ENCODE assay signal across 21 cellular contexts in the genomic region with DNA sequence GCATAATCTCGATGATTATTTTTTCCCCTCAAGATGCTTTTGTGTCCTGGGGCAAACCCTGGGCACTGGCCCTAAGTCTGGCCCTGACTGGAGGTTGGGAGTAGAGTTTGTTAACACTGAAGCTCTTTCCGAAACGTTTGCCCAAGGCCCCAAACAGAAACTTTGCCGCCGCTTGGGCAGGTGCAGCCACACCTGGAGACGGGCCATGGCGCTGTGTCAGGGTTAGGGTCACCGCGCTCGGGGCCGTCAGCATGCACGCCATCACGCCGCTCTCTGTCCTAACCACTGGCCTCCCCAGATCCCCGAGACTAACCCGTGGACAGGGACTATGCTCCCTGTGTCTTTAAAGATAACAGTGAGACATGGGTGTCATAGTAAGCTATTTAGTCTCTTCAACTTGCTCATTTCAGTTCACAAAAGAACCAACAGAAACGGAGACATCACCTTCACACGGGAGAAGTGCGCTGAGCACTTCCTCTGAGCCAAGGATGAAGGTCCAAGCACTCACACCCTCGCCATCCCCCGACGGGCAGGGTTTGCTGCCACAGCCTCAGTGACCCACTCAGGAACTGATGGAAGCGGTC.
"Had no signal": no experiment of that assay in that cellular context is flagged by ENCODE, and none has a peak within 500 bp of the region (broad histone marks: within the 10 kb centered on the region; RNA-seq: fewer than 3 reads in every experiment).

No MANE protein-coding gene starts in this region.

- H3K9me3 Mint-ChIP-seq: activated CD4-positive, alpha-beta memory T cell treated with anti-CD3 and anti-CD28 coated beads, Interleukin-2, amount 10 ng/mL, durations not matched to agents 7 days and 5 days; activated naive CD8-positive, alpha-beta T cell treated with anti-CD3 and anti-CD28 coated beads, Interleukin-2, amount 50 U/mL, for 24 hours; activated T-helper 1 cell treated with anti-CD3 and anti-CD28 coated beads, Interleukin-12 subunit alpha, Interleukin-12 subunit beta, Interleukin-2, Interleukin-4 antibody, amounts not matched to agents 30 ng/mL and 10 ng/mL and 1 ng/mL, durations not matched to agents 14 hours and 24 hours and 36 hours; T-helper 1 cell treated with Interleukin-12 subunit alpha and Interleukin-12 subunit beta and Interleukin-4 antibody, amounts not matched to agents 30 μg/mL and 1 μg/mL, for 36 hours had no signal

- H3K27me3 Mint-ChIP-seq: activated CD8-positive, alpha-beta memory T cell treated with anti-CD3 and anti-CD28 coated beads, Interleukin-2, amount 10 ng/mL, durations not matched to agents 7 days and 5 days; activated naive CD8-positive, alpha-beta T cell treated with anti-CD3 and anti-CD28 coated beads, Interleukin-2, amount 50 U/mL, for 24 hours had no signal

- H3K4me1 ChIP-seq: heart right ventricle, transverse colon had no signal

- H3K27me3 ChIP-seq: brain microvascular endothelial cell, transverse colon had no signal

- H3K9me3 ChIP-seq: mucosa of descending colon, transverse colon had no signal

- H3K36me3 Mint-ChIP-seq: activated CD8-positive, alpha-beta memory T cell treated with anti-CD3 and anti-CD28 coated beads, Interleukin-2, amount 10 ng/mL, durations not matched to agents 7 days and 5 days had no signal

- DNase-seq: activated CD4-positive, alpha-beta memory T cell treated with anti-CD3 and anti-CD28 coated beads, Interleukin-2, amount 10 ng/mL, durations not matched to agents 7 days and 5 days; activated CD4-positive, alpha-beta T cell treated with anti-CD3 and anti-CD28 coated beads for 4 hours; activated CD8-positive, alpha-beta memory T cell treated with anti-CD3 and anti-CD28 coated beads, Interleukin-2, amount 10 ng/mL, durations not matched to agents 7 days and 5 days; activated gamma-delta T cell; activated naive CD4-positive, alpha-beta T cell treated with anti-CD3 and anti-CD28 coated beads, Interleukin-2, amount 50 U/mL, for 16 hours; activated naive CD8-positive, alpha-beta T cell treated with anti-CD3 and anti-CD28 coated beads, Interleukin-2, amount 50 U/mL, for 24 hours; activated T-cell treated with anti-CD3 and anti-CD28 coated beads for 4 hours; brain microvascular endothelial cell; effector CD8-positive, alpha-beta T cell; erythroblast; heart right ventricle; left colon; mesendoderm; mucosa of descending colon; stimulated activated CD4-positive, alpha-beta T cell treated with anti-CD3 and anti-CD28 coated beads, Interleukin-4, amount 100 ng/mL, for 24 hours; stimulated activated naive CD8-positive, alpha-beta T cell treated with anti-CD3 and anti-CD28 coated beads, Interleukin-15, Interleukin-2, amounts not matched to agents 100 U/mL and 50 U/mL, for 24 hours; T1000; transverse colon had no signal

- H3K27ac Mint-ChIP-seq: activated B cell treated with CpG ODN at 0.5 μM for 24 hours; activated CD4-positive, alpha-beta memory T cell treated with anti-CD3 and anti-CD28 coated beads, Interleukin-2, amount 10 ng/mL, durations not matched to agents 7 days and 5 days; activated CD8-positive, alpha-beta memory T cell treated with anti-CD3 and anti-CD28 coated beads, Interleukin-2, amount 10 ng/mL, durations not matched to agents 7 days and 5 days; activated naive CD8-positive, alpha-beta T cell treated with anti-CD3 and anti-CD28 coated beads, Interleukin-2, amount 50 U/mL, for 24 hours; activated T-helper 1 cell treated with anti-CD3 and anti-CD28 coated beads, Interleukin-12 subunit alpha, Interleukin-12 subunit beta, Interleukin-2, Interleukin-4 antibody, amounts not matched to agents 30 ng/mL and 10 ng/mL and 1 ng/mL, durations not matched to agents 14 hours and 24 hours and 36 hours; T-helper 1 cell treated with Interleukin-12 subunit alpha and Interleukin-12 subunit beta and Interleukin-4 antibody, amounts not matched to agents 30 μg/mL and 1 μg/mL, for 36 hours had no signal

- H3K27ac ChIP-seq: brain microvascular endothelial cell, heart right ventricle, transverse colon had no signal

- ATAC-seq: activated CD8-positive, alpha-beta memory T cell treated with anti-CD3 and anti-CD28 coated beads, Interleukin-2, amount 10 ng/mL, durations not matched to agents 7 days and 5 days; left colon; mucosa of descending colon had no signal

- H3K4me3 ChIP-seq: heart right ventricle, mucosa of descending colon, transverse colon had no signal

- H3K4me1 Mint-ChIP-seq: activated B cell treated with CpG ODN at 0.5 μM for 24 hours; activated CD8-positive, alpha-beta memory T cell treated with anti-CD3 and anti-CD28 coated beads, Interleukin-2, amount 10 ng/mL, durations not matched to agents 7 days and 5 days; activated naive CD8-positive, alpha-beta T cell treated with anti-CD3 and anti-CD28 coated beads, Interleukin-2, amount 50 U/mL, for 24 hours had no signal

- H3K36me3 ChIP-seq: brain microvascular endothelial cell, heart right ventricle, transverse colon had no signal

- H3K4me3 Mint-ChIP-seq: activated B cell treated with CpG ODN at 0.5 μM for 24 hours; activated CD4-positive, alpha-beta memory T cell treated with anti-CD3 and anti-CD28 coated beads, Interleukin-2, amount 10 ng/mL, durations not matched to agents 7 days and 5 days; activated CD8-positive, alpha-beta memory T cell treated with anti-CD3 and anti-CD28 coated beads, Interleukin-2, amount 10 ng/mL, durations not matched to agents 7 days and 5 days; activated naive CD8-positive, alpha-beta T cell treated with anti-CD3 and anti-CD28 coated beads, Interleukin-2, amount 50 U/mL, for 24 hours; activated T-helper 1 cell treated with anti-CD3 and anti-CD28 coated beads, Interleukin-12 subunit alpha, Interleukin-12 subunit beta, Interleukin-2, Interleukin-4 antibody, amounts not matched to agents 30 ng/mL and 10 ng/mL and 1 ng/mL, durations not matched to agents 14 hours and 24 hours and 36 hours; T-helper 1 cell treated with Interleukin-12 subunit alpha and Interleukin-12 subunit beta and Interleukin-4 antibody, amounts not matched to agents 30 μg/mL and 1 μg/mL, for 36 hours had no signal
